ENCODE assay signal across 9 cellular contexts in the genomic region with DNA sequence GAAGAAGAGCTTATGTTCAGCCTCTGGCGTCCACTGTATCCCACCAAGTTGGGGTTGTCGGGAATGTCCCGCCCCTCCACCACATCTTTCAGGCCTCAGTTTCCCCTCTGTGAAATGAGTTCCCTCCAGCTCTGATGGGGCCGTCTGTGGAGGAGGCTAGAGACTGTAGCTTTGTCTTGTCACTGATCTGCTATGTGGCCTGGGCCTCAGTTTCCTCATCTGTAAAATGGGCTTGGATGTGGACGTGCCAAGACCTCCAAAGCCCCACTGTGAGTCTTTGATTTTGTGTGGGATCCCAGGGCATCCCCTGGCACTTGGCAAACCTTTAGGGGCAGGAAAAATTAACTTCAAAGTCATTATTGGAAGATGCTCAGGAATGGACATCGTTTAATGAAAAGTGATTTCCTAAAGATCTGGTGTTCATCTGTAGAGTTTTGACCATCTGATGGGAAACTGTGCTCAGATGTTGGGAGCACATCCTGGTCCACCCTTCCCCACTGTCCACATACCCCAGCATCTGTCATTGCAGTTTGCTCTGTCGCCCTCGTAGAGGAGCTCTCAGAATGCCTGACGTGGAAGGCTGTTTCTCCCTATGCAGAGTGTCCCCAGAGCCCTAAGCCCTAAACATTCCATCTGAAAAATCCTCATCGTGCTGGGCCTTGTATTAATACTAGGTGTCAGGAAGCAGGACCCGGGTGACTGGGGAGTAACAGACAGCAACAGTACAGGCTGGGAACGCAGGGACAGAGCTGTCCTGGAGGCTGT. TPM values are rescaled to one million over a fixed set of nuclear protein-coding genes. Genes with fewer than 3 reads are reported as not detected.
A peak's percentile ranks its signal among the peaks of the same experiment; 100 is the strongest.
DNase-seq lines count a peak whose midpoint lies in the region; TF ChIP-seq lines count a peak whose summit lies in the region.
"Had no signal": no experiment of that assay in that cellular context is flagged by ENCODE, and none has a peak within 500 bp of the region (broad histone marks: within the 10 kb centered on the region; RNA-seq: fewer than 3 reads in every experiment).

No MANE protein-coding gene starts in this region.

- no peaks in the 10 kb centered on the region for H3K27me3 Mint-ChIP-seq in Calu3 (ENCODE audit: unreplicated experiment)

- H3K27ac Mint-ChIP-seq in Calu3 (ENCODE audit: unreplicated experiment): peak overlapping the region; percentile 90

- H3K9ac ChIP-seq in duodenal mucosa (ENCODE audit: low read depth in 1 of 2, low read length in 2 of 2): peak overlapping the region; percentile 63 to 70

- no peaks in the 10 kb centered on the region for H3K9me3 Mint-ChIP-seq in Calu3 (ENCODE audit: low read depth, unreplicated experiment)

- H3K4me1 Mint-ChIP-seq in Calu3 (ENCODE audit: low read depth, unreplicated experiment): peaks cover 78% of the 10 kb centered on the region

- in situ Hi-C loops in HAP-1 (cut with MboI; ENCODE audit: low sequenced_read_pairs): no loop called here

- DNase-seq in Calu3: no peak
- DNase-seq in NB4 (ENCODE audit: low read depth): no peak
- DNase-seq in pons (ENCODE audit: low spot score): peak; percentile 83
- DNase-seq in HAP-1 (ENCODE audit: low spot score in 2 of 2): no peak
- DNase-seq in NCI-H748 (lab: John Stamatoyannopoulos, UW; ENCODE audit: unreplicated experiment): no peak
- DNase-seq in HPDE6-E6E7 (ENCODE audit: extremely low spot score): no peak
- DNase-seq in HEK293T (ENCODE audit: extremely low spot score): no peak
- DNase-seq: NCI-H2171 treated with DMSO at 0.1 percent for 48 hours had no signal

- H3K4me3 ChIP-seq in NB4 (ENCODE audit: low read depth, low read length) (peak overlapping the region; percentile 4), duodenal mucosa (ENCODE audit: low read depth in 1 of 2, low read length in 2 of 2) (peak overlapping the region; percentile 35 to 53), HAP-1 (no peak overlapping the region)

- POLR2A ChIA-PET in HEK293T (lab: Yijun Ruan, JAX): interaction anchor here (0.6 kb wide), 1 partner anchor 1019 kb away, joined by 3 read pairs; no protein-coding TSS in a partner anchor

- TF ChIP-seq POLR2A in NB4 (IDR thresholded peaks at IDR 0.05; ENCODE audit: extremely low read depth, insufficient read length): no peak

- no TSS peak for BruUV-seq in Calu3 (replicated peaks; lab: Mats Ljungman, UMichigan)

- H3K4me1 ChIP-seq in duodenal mucosa (ENCODE audit: control insufficient read depth in 1 of 2, insufficient read depth in 2 of 2, low read length in 2 of 2) (peaks cover 90 to 98% of the 10 kb centered on the region in 2 donors), HAP-1 (peaks cover 6% of the 10 kb centered on the region)

- CTCF ChIA-PET in Calu3 (lab: Charles Lee): interaction anchor here (1.1 to 2.0 kb wide), 3 partner anchors 8 to 28 kb away, joined by 3 to 7 read pairs (median 4); no protein-coding TSS in a partner anchor
- CTCF ChIA-PET in HEK293T (lab: Yijun Ruan, JAX): interaction anchor here (1.0 to 1.7 kb wide), 2 partner anchors 25 to 38 kb away, joined by 3 to 6 read pairs; no protein-coding TSS in a partner anchor

- H3K36me3 ChIP-seq in duodenal mucosa (ENCODE audit: control insufficient read depth in 1 of 2, insufficient read depth in 2 of 2, low read length in 2 of 2) (no peaks in the 10 kb centered on the region), HAP-1 (replicated peaks) (no peaks in the 10 kb centered on the region)

- peaks cover 33% of the 10 kb centered on the region for H3K36me3 Mint-ChIP-seq in Calu3 (ENCODE audit: insufficient read depth, unreplicated experiment)

- H3K4me3 Mint-ChIP-seq in Calu3 (ENCODE audit: low read depth, unreplicated experiment): peak overlapping the region; percentile 35

- H3K9me3 ChIP-seq in duodenal mucosa (ENCODE audit: control insufficient read depth in 1 of 2, low read length in 2 of 2) (no peaks in the 10 kb centered on the region), HAP-1 (no peaks in the 10 kb centered on the region)

- intact Hi-C loops in Calu3 (cut with micrococcal nuclease; ENCODE audit: unreplicated experiment): no loop called here

- peak overlapping the region; percentile 77 for H3K27ac ChIP-seq in duodenal mucosa (ENCODE audit: low read depth, low read length)

- TF ChIP-seq CTCF in Calu3 (IDR thresholded peaks at IDR 0.05; ENCODE audit: unreplicated experiment): no peak
- no peak for TF ChIP-seq CTCF in NB4 (IDR thresholded peaks at IDR 0.05; ENCODE audit: low read depth, low read length)

- no peaks in the 10 kb centered on the region for H3K27me3 ChIP-seq in duodenal mucosa (ENCODE audit: control insufficient read depth in 1 of 2, insufficient read depth in 2 of 2, low read length in 2 of 2)
- H3K27me3 ChIP-seq in HAP-1 (ENCODE audit: low read depth): no peaks in the 10 kb centered on the region

TF ChIP-seq in HEK293T, 16 proteins besides CTCF, POLR2A, EP300 and RAD21:
- TF ChIP-seq LEF1 (IDR thresholded peaks at IDR 0.05; ENCODE audit: borderline replicate concordance) (no peak), ARNT (IDR thresholded peaks at IDR 0.05) (no peak), TARDBP (IDR thresholded peaks at IDR 0.05) (no peak)

RNA-seq across cellular contexts. Expression of a gene that starts 28.5 kb away (rescaled TPM):
- total RNA-seq in Calu3 (2022): 46.3 and 48.3 TPM in 2 replicates
